8 cellular contexts compared by ENCODE assay signal in genomic region chr10:62433181-62433692, GRCh38. TPM values are rescaled to one million over a fixed set of nuclear protein-coding genes. Genes with fewer than 3 reads are reported as not detected.
A peak's percentile ranks its signal among the peaks of the same experiment; 100 is the strongest.
DNase-seq lines count a peak whose midpoint lies in the region; ATAC-seq, FAIRE-seq and TF ChIP-seq lines count a peak whose summit lies in the region.

No MANE protein-coding gene starts in this region.

- TF ChIP-seq POLR2A in endothelial cell of umbilical vein (IDR thresholded peaks at IDR 0.05; ENCODE audit: low read depth, low read length), result no peak
- TF ChIP-seq POLR2A in sigmoid colon (IDR thresholded peaks at IDR 0.05), result no peak

- FAIRE-seq in endothelial cell of umbilical vein (lab: Jason Lieb, UNC), result peak; percentile 88

- H3K36me3 ChIP-seq in endothelial cell of umbilical vein (ENCODE audit: control insufficient read depth in 2 of 2, extremely low read depth in 1 of 2, insufficient read depth in 2 of 2, low read length in 2 of 2) (no peaks in the 10 kb centered on the region), sigmoid colon (no peaks in the 10 kb centered on the region)

- peak overlapping the region; percentile 33 for H3K9ac ChIP-seq in endothelial cell of umbilical vein (replicated peaks; ENCODE audit: extremely low read depth, insufficient read depth, low read length)

- dilution Hi-C loops in endothelial cell of umbilical vein (cut with MboI; ENCODE audit: extremely low pct_ligation_motif_present, low sequenced_read_pairs), result no loop called here

- intact Hi-C loops in endothelial cell of umbilical vein (cut with micrococcal nuclease) (loop anchor here (1.0 to 10.0 kb wide), 5 partner anchors 49 to 1618 kb away; partner anchors contain the start of gene ARID5B), sigmoid colon (cut with DNase I) (no loop called here)

- H3K4me1 ChIP-seq in endothelial cell of umbilical vein (ENCODE audit: control insufficient read depth, extremely low read depth, insufficient read depth, low read length), result peaks cover 19% of the 10 kb centered on the region
- H3K4me1 ChIP-seq in sigmoid colon, result peaks cover 0 to 16% (median 8%) of the 10 kb centered on the region in 4 donors

- H3K27me3 ChIP-seq in endothelial cell of umbilical vein (ENCODE audit: control insufficient read depth in 2 of 2, insufficient read depth in 2 of 2, low read length in 2 of 2), result no peaks in the 10 kb centered on the region
- H3K27me3 ChIP-seq in sigmoid colon, result no peaks in the 10 kb centered on the region

- TF ChIP-seq CTCF in endothelial cell of umbilical vein (IDR thresholded peaks at IDR 0.05; ENCODE audit: extremely low read depth in 1 of 2, insufficient read depth in 1 of 2, low read depth in 1 of 2, low read length in 2 of 2) (no peak), sigmoid colon (IDR thresholded peaks at IDR 0.05) (no peak)

- H3K27ac ChIP-seq in endothelial cell of umbilical vein (ENCODE audit: insufficient read depth, low read depth, low read length) (peak overlapping the region; percentile 79), sigmoid colon (peak overlapping the region in 2 of 4 donors; percentile 10 to 60)

- no peaks in the 10 kb centered on the region for H3K9me3 ChIP-seq in endothelial cell of umbilical vein (replicated peaks; ENCODE audit: control insufficient read depth, insufficient read depth, low read length)
- no peaks in the 10 kb centered on the region for H3K9me3 ChIP-seq in sigmoid colon

- H4K20me1 ChIP-seq in endothelial cell of umbilical vein (replicated peaks; ENCODE audit: control insufficient read depth, extremely low read depth, insufficient read depth, low read length), result no peaks in the 10 kb centered on the region

- H3K79me2 ChIP-seq in endothelial cell of umbilical vein (ENCODE audit: control insufficient read depth, insufficient read depth, low read length), result no peaks in the 10 kb centered on the region

- no peak overlapping the region for H3K4me3 ChIP-seq in endothelial cell of umbilical vein (replicated peaks in 1 of 3; ENCODE audit: insufficient read depth in 1 of 3, low read depth in 1 of 3, low read length in 3 of 3)
- H3K4me3 ChIP-seq in sigmoid colon, result no peak overlapping the region

- CTCF ChIA-PET in endothelial cell of umbilical vein (lab: Charles Lee), result interaction anchor here (0.9 to 1.6 kb wide), 6 partner anchors 10 to 725 kb away, joined by 3 to 15 read pairs (median 3); partner anchors contain the start of gene RTKN2

- peak; percentile 68 for DNase-seq in stimulated activated naive CD4-positive, alpha-beta T cell treated with Interleukin-2 at 50 U/mL for 16 hours (lab: John Stamatoyannopoulos, UW)
- no peak for DNase-seq in stimulated activated naive CD4-positive, alpha-beta T cell (lab: John Stamatoyannopoulos, UW)
- DNase-seq in activated CD4-positive, alpha-beta T cell treated with anti-CD3 and anti-CD28 coated beads for 48 hours, result peak; percentile 80
- peak; percentile 72 for DNase-seq in endothelial cell of umbilical vein (ENCODE audit: low read depth, low spot score)
- peak; percentile 84 for DNase-seq in sigmoid colon
- no peak for DNase-seq in 8988T
- DNase-seq in medulla oblongata (ENCODE audit: extremely low spot score), result no peak

- H3K9me1 ChIP-seq in endothelial cell of umbilical vein (replicated peaks; ENCODE audit: control insufficient read depth, extremely low read depth, insufficient read depth, low read length), result no peaks in the 10 kb centered on the region

- peak; percentile 97 for ATAC-seq in HG03354 (IDR thresholded peaks at IDR 0.05; ENCODE audit: poor library complexity, severe bottlenecking, unreplicated experiment)

- POLR2A ChIA-PET in endothelial cell of umbilical vein (lab: Charles Lee), result no interaction called here

- H3K4me2 ChIP-seq in endothelial cell of umbilical vein (ENCODE audit: insufficient read depth, low read length), result peak overlapping the region; percentile 59

- peak overlapping the region; percentile 64 for H2AFZ ChIP-seq in endothelial cell of umbilical vein (ENCODE audit: low read depth, low read length)

- TF ChIP-seq EP300 in sigmoid colon (IDR thresholded peaks at IDR 0.05), result no peak

- no TSS peak for BruUV-seq in endothelial cell of umbilical vein (replicated peaks; lab: Mats Ljungman, UMichigan)

- WGBS in sigmoid colon, 2 donors, result 64 to 68% methylated on average over 5 of the region's 5 CpGs

TF ChIP-seq in endothelial cell of umbilical vein, 7 proteins besides CTCF, POLR2A, EP300 and RAD21:
- TF ChIP-seq POLR2AphosphoS5 (IDR thresholded peaks at IDR 0.05; ENCODE audit: insufficient read depth, low read depth, low read length), result peak; percentile 26
- peak; percentile 100 for TF ChIP-seq FOS (IDR thresholded peaks at IDR 0.05; ENCODE audit: borderline replicate concordance, insufficient read depth, low read length)
- TF ChIP-seq JUN (IDR thresholded peaks at IDR 0.05; ENCODE audit: borderline replicate concordance, insufficient read depth, insufficient read length, low read depth), result peak; percentile 83
- TF ChIP-seq GATA2 (IDR thresholded peaks at IDR 0.05; ENCODE audit: insufficient read depth, insufficient read length, low read depth, low read length), result peak; percentile 71
- no peak for TF ChIP-seq MYC (IDR thresholded peaks at IDR 0.05; ENCODE audit: low read depth, low read length)

RNA-seq across cellular contexts. Expression of gene ZNF365, which starts 59.1 kb away (rescaled TPM):
- 2.9 and 5.5 TPM in 2 replicates for total RNA-seq in endothelial cell of umbilical vein
- 0.76 and 1.3 TPM in 2 replicates for polyA plus RNA-seq in endothelial cell of umbilical vein
- polyA plus RNA-seq in endothelial cell of umbilical vein (2011; cell fraction: cytosol; rRNA removed), result 0.94 and 1.1 TPM in 2 replicates
- polyA plus RNA-seq in endothelial cell of umbilical vein (2011; cell fraction: nucleus; rRNA removed), result 1.9 and 2.1 TPM in 2 replicates
- polyA plus RNA-seq in endothelial cell of umbilical vein (2012), result 0.97 and 1.5 TPM in 2 replicates
- polyA minus RNA-seq in endothelial cell of umbilical vein, result 1.8 and 3.3 TPM in 2 replicates
- polyA minus RNA-seq in endothelial cell of umbilical vein (2011; cell fraction: cytosol; rRNA and poly(A)+ RNA removed), result not detected
- 5.0 and 6.6 TPM in 2 replicates for polyA minus RNA-seq in endothelial cell of umbilical vein (2011; cell fraction: nucleus; rRNA and poly(A)+ RNA removed)
- total RNA-seq in sigmoid colon, result under 1 TPM in 3 of 4 donors, not detected in 1; 0.36 to 0.82 (median 0.41) TPM
- under 1 TPM in 1 of 3 donors, not detected in 2; 0.16 TPM for polyA plus RNA-seq in sigmoid colon

Comparison
In these comparisons a context has a peak if more than half of its experiments do, and no peak if none do; other contexts are left out.
1. DNase-seq: peak in stimulated activated naive CD4-positive, alpha-beta T cell treated with Interleukin-2 at 50 U/mL for 16 hours (single experiment), activated CD4-positive, alpha-beta T cell treated with anti-CD3 and anti-CD28 coated beads for 48 hours (single experiment), endothelial cell of umbilical vein (single experiment) and sigmoid colon (single experiment); none in stimulated activated naive CD4-positive, alpha-beta T cell (0 of 6), 8988T (single experiment) and medulla oblongata (single experiment).